Comparison of ENCODE assay signal across 6 cellular contexts in genomic region chr20:2287504-2287903, GRCh38. TPM values are rescaled to one million over a fixed set of nuclear protein-coding genes. Genes with fewer than 3 reads are reported as not detected.
"Had no signal": no experiment of that assay in that cellular context is flagged by ENCODE, and none has a peak within 500 bp of the region (broad histone marks: within the 10 kb centered on the region; RNA-seq: fewer than 3 reads in every experiment).

No MANE protein-coding gene starts in this region.

- H3K27ac Mint-ChIP-seq: H9 had no signal

- H3K9me3 Mint-ChIP-seq: H9 had no signal

- H3K4me3 ChIP-seq: GM23248, K562 had no signal

- H3K27ac ChIP-seq: GM23248 had no signal

- H3K9ac ChIP-seq: GM23248 had no signal

- H3K4me3 Mint-ChIP-seq: H9 had no signal

- DNase-seq: GM23248, H9, HCEC 1CT, IMR-90, KG1 had no signal

RNA-seq across cellular contexts. Expression of gene TGM3, which starts 8.3 kb away (rescaled TPM):
- polyA plus RNA-seq: IMR-90, K562 had no signal
